In the genomic region with DNA sequence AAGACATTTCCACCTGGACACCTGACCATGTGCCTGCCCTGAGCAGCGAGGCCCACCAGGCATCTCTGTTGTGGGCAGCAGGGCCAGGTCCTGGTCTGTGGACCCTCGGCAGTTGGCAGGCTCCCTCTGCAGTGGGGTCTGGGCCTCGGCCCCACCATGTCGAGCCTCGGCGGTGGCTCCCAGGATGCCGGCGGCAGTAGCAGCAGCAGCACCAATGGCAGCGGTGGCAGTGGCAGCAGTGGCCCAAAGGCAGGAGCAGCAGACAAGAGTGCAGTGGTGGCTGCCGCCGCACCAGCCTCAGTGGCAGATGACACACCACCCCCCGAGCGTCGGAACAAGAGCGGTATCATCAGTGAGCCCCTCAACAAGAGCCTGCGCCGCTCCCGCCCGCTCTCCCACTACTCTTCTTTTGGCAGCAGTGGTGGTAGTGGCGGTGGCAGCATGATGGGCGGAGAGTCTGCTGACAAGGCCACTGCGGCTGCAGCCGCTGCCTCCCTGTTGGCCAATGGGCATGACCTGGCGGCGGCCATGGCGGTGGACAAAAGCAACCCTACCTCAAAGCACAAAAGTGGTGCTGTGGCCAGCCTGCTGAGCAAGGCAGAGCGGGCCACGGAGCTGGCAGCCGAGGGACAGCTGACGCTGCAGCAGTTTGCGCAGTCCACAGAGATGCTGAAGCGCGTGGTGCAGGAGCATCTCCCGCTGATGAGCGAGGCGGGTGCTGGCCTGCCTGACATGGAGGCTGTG, we compare ENCODE assay signal across 16 cellular contexts.
"Had no signal": no experiment of that assay in that cellular context is flagged by ENCODE, and none has a peak within 500 bp of the region (broad histone marks: within the 10 kb centered on the region; RNA-seq: fewer than 3 reads in every experiment).

No MANE protein-coding gene starts in this region.

- H3K4me1 Mint-ChIP-seq: activated CD4-positive, alpha-beta T cell treated with anti-CD3 and anti-CD28 coated beads, Interleukin-2, amount 10 ng/mL, durations not matched to agents 24 days and 14 days had no signal

- H3K4me3 ChIP-seq: cardiac muscle cell, lower lobe of right lung had no signal

- H3K27me3 ChIP-seq: cardiac muscle cell had no signal

- H3K9me3 ChIP-seq: lower lobe of right lung, neutrophil had no signal

- H3K27me3 Mint-ChIP-seq: stimulated activated memory B cell treated with anti-CD40 and anti-IgM and Interleukin-4, amounts not matched to agents 10 μg/mL and 1 μg/mL and 100 μg/mL, for 72 hours; type B pancreatic cell had no signal

- DNase-seq: activated CD4-positive, alpha-beta T cell treated with anti-CD3 and anti-CD28 coated beads, Interleukin-2, amount 10 ng/mL, durations not matched to agents 24 days and 14 days; activated CD4-positive, CD25-positive, alpha-beta regulatory T cell; activated naive CD4-positive, alpha-beta T cell treated with anti-CD3 and anti-CD28 coated beads for 36 hours; activated T-cell treated with anti-CD3 and anti-CD28 coated beads for 4 hours; cortex of kidney; effector CD8-positive, alpha-beta T cell; foreskin fibroblast; left cardiac atrium; lower lobe of right lung; midbrain; retina had no signal

- ATAC-seq: left cardiac atrium; lower lobe of right lung; stimulated activated memory B cell treated with anti-CD40 and anti-IgM and Interleukin-4, amounts not matched to agents 10 μg/mL and 1 μg/mL and 100 μg/mL, for 72 hours had no signal

- H3K27ac Mint-ChIP-seq: activated CD4-positive, alpha-beta T cell treated with anti-CD3 and anti-CD28 coated beads, Interleukin-2, amount 10 ng/mL, durations not matched to agents 24 days and 14 days; activated naive CD4-positive, alpha-beta T cell treated with anti-CD3 and anti-CD28 coated beads for 36 hours; stimulated activated memory B cell treated with anti-CD40 and anti-IgM and Interleukin-4, amounts not matched to agents 10 μg/mL and 1 μg/mL and 100 μg/mL, for 72 hours; T-helper 2 cell treated with Interferon-gamma antibody and Interleukin-4, amounts not matched to agents 5 μg/mL and 100 μg/mL, for 36 hours; type B pancreatic cell had no signal

- H3K27ac ChIP-seq: cardiac muscle cell, lower lobe of right lung, neutrophil had no signal

- H3K36me3 ChIP-seq: neutrophil had no signal

- H3K9me3 Mint-ChIP-seq: activated CD4-positive, alpha-beta T cell treated with anti-CD3 and anti-CD28 coated beads, Interleukin-2, amount 10 ng/mL, durations not matched to agents 24 days and 14 days; activated naive CD4-positive, alpha-beta T cell treated with anti-CD3 and anti-CD28 coated beads for 36 hours; stimulated activated memory B cell treated with anti-CD40 and anti-IgM and Interleukin-4, amounts not matched to agents 10 μg/mL and 1 μg/mL and 100 μg/mL, for 72 hours; T-helper 2 cell treated with Interferon-gamma antibody and Interleukin-4, amounts not matched to agents 5 μg/mL and 100 μg/mL, for 36 hours; type B pancreatic cell had no signal

- H3K4me3 Mint-ChIP-seq: activated CD4-positive, alpha-beta T cell treated with anti-CD3 and anti-CD28 coated beads, Interleukin-2, amount 10 ng/mL, durations not matched to agents 24 days and 14 days; activated naive CD4-positive, alpha-beta T cell treated with anti-CD3 and anti-CD28 coated beads for 36 hours; stimulated activated memory B cell treated with anti-CD40 and anti-IgM and Interleukin-4, amounts not matched to agents 10 μg/mL and 1 μg/mL and 100 μg/mL, for 72 hours; T-helper 2 cell treated with Interferon-gamma antibody and Interleukin-4, amounts not matched to agents 5 μg/mL and 100 μg/mL, for 36 hours; type B pancreatic cell had no signal
